In the genomic region with DNA sequence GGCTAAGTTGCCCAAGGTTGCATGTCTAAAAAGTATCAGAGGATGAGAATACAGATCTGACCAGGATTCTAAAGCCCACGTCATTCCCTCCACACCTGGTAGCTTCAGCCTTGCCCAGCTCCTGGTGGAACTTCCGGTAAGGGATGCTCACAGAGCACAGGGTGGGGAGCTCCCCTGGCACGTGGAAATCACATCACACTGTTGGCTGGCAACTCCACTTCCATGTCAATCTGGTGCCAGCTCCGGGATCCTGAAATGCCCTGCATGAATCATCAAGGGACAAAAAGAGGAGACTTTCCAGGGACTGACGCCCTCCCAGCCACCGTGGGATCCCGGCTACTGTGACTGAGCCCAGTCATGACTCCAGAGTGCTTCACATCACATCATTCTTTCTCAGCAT, we compare ENCODE assay signal across 14 cellular contexts. TPM values are rescaled to one million over a fixed set of nuclear protein-coding genes. Genes with fewer than 3 reads are reported as not detected.
A peak's percentile ranks its signal among the peaks of the same experiment; 100 is the strongest.
DNase-seq lines count a peak whose midpoint lies in the region; ATAC-seq lines count a peak whose summit lies in the region.
"Had no signal": no experiment of that assay in that cellular context is flagged by ENCODE, and none has a peak within 500 bp of the region (broad histone marks: within the 10 kb centered on the region; RNA-seq: fewer than 3 reads in every experiment).

No MANE protein-coding gene starts in this region.

- H3K9me3 Mint-ChIP-seq in activated T-helper 17 cell treated with anti-CD3 and anti-CD28 coated beads, Interleukin-2, amount 50 U/mL, for 72 hours: no peaks in the 10 kb centered on the region
- H3K9me3 Mint-ChIP-seq: neural progenitor cell had no signal

- no peaks in the 10 kb centered on the region for H3K27me3 Mint-ChIP-seq in activated T-helper 17 cell treated with anti-CD3 and anti-CD28 coated beads, Interleukin-2, amount 50 U/mL, for 72 hours

- H3K36me3 ChIP-seq in BLaER1 treated with 17β-estradiol and CSF1 and Interleukin-3, amounts not matched to agents 10 nM and 100 nM: no peaks in the 10 kb centered on the region
- H3K36me3 ChIP-seq: adrenal gland, neural progenitor cell had no signal

- peak overlapping the region in 6 of 11 experiments; percentile 28 to 89 (median 82); a peak in 10 of 22 replicates for H3K9ac ChIP-seq in BLaER1 treated with 17β-estradiol and CSF1 and Interleukin-3, amounts not matched to agents 10 nM and 100 nM
- H3K9ac ChIP-seq: neural progenitor cell had no signal

- H4K20me1 ChIP-seq in BLaER1 treated with 17β-estradiol and CSF1 and Interleukin-3, amounts not matched to agents 10 nM and 100 nM: no peaks in the 10 kb centered on the region

- H3K4me3 Mint-ChIP-seq in activated T-helper 17 cell treated with anti-CD3 and anti-CD28 coated beads, Interleukin-2, amount 50 U/mL, for 72 hours: peak overlapping the region; percentile 65
- H3K4me3 Mint-ChIP-seq: neural progenitor cell had no signal

- no peak overlapping the region for H3K4me3 ChIP-seq in BLaER1 treated with 17β-estradiol and CSF1 and Interleukin-3, amounts not matched to agents 10 nM and 100 nM
- H3K4me3 ChIP-seq: adrenal gland, neural progenitor cell had no signal

- peak overlapping the region in 9 of 11 experiments; percentile 60 to 99 (median 81); a peak in 18 of 22 replicates for H3K27ac ChIP-seq in BLaER1 treated with 17β-estradiol and CSF1 and Interleukin-3, amounts not matched to agents 10 nM and 100 nM
- H3K27ac ChIP-seq: adrenal gland, neural progenitor cell had no signal

- no peaks in the 10 kb centered on the region for H3K9me3 ChIP-seq in BLaER1 treated with 17β-estradiol and CSF1 and Interleukin-3, amounts not matched to agents 10 nM and 100 nM (replicated peaks in 1 of 11)
- H3K9me3 ChIP-seq: adrenal gland had no signal

- no peak for ATAC-seq in activated T-helper 17 cell treated with anti-CD3 and anti-CD28 coated beads, Interleukin-2, amount 50 U/mL, for 72 hours (replicated peaks)
- ATAC-seq in GM21360 (IDR thresholded peaks at IDR 0.05; ENCODE audit: unreplicated experiment): no peak
- ATAC-seq in GM19397 (IDR thresholded peaks at IDR 0.05; ENCODE audit: unreplicated experiment): no peak
- ATAC-seq in HG02588 (IDR thresholded peaks at IDR 0.05; ENCODE audit: unreplicated experiment): no peak

- no peaks in the 10 kb centered on the region for H3K27me3 ChIP-seq in BLaER1 treated with 17β-estradiol and CSF1 and Interleukin-3, amounts not matched to agents 10 nM and 100 nM
- H3K27me3 ChIP-seq: adrenal gland, neural progenitor cell had no signal

- peak overlapping the region; percentile 77 to 98 (median 85) for H3K4me2 ChIP-seq in BLaER1 treated with 17β-estradiol and CSF1 and Interleukin-3, amounts not matched to agents 10 nM and 100 nM
- H3K4me2 ChIP-seq: neural progenitor cell had no signal

- peaks cover 16% of the 10 kb centered on the region for H3K4me1 Mint-ChIP-seq in activated T-helper 17 cell treated with anti-CD3 and anti-CD28 coated beads, Interleukin-2, amount 50 U/mL, for 72 hours

- DNase-seq in HS-27A (ENCODE audit: low read depth): peak; percentile 50
- DNase-seq in myocyte (ENCODE audit: low read depth): peak; percentile 88
- no peak for DNase-seq in cortex of kidney (lab: John Stamatoyannopoulos, UW)
- DNase-seq: activated CD8-positive, alpha-beta memory T cell treated with anti-CD3 and anti-CD28 coated beads, Interleukin-2, amount 50 U/mL, for 4 hours; effector CD4-positive, alpha-beta T cell; SHP77 treated with DMSO at 0.1 percent for 48 hours; small intestine had no signal

- no peak overlapping the region for H3K27ac Mint-ChIP-seq in activated T-helper 17 cell treated with anti-CD3 and anti-CD28 coated beads, Interleukin-2, amount 50 U/mL, for 72 hours
- H3K27ac Mint-ChIP-seq: neural progenitor cell had no signal

- H3K4me1 ChIP-seq in BLaER1 treated with 17β-estradiol and CSF1 and Interleukin-3, amounts not matched to agents 10 nM and 100 nM: peaks cover 71 to 93% (median 82%) of the 10 kb centered on the region in 10 experiments

- H3K36me3 Mint-ChIP-seq in activated T-helper 17 cell treated with anti-CD3 and anti-CD28 coated beads, Interleukin-2, amount 50 U/mL, for 72 hours (ENCODE audit: low read depth): no peaks in the 10 kb centered on the region
- H3K36me3 Mint-ChIP-seq: neural progenitor cell had no signal

RNA-seq across cellular contexts. Expression of a gene that starts 12.4 kb away (rescaled TPM):
- 1 to 10 TPM; 1.3 to 1.9 TPM for total RNA-seq in activated T-helper 17 cell treated with anti-CD3 and anti-CD28 coated beads, Interleukin-2, amount 50 U/mL, for 72 hours
- 46.6 and 59.6 TPM in 2 replicates for total RNA-seq in myocyte
- polyA plus RNA-seq in myocyte (2012): 34.0 TPM

Comparison
In these comparisons a context has a peak if more than half of its experiments do, and no peak if none do; other contexts are left out.
1. RNA of a gene that starts 12.4 kb away (total RNA-seq): 46.6 to 59.6 TPM in myocyte; 1.3 to 1.9 TPM in activated T-helper 17 cell treated with anti-CD3 and anti-CD28 coated beads, Interleukin-2, amount 50 U/mL, for 72 hours; every median in the first group is over 10 times any median in the second.